Comparison of ENCODE assay signal across 28 cellular contexts in the genomic region with DNA sequence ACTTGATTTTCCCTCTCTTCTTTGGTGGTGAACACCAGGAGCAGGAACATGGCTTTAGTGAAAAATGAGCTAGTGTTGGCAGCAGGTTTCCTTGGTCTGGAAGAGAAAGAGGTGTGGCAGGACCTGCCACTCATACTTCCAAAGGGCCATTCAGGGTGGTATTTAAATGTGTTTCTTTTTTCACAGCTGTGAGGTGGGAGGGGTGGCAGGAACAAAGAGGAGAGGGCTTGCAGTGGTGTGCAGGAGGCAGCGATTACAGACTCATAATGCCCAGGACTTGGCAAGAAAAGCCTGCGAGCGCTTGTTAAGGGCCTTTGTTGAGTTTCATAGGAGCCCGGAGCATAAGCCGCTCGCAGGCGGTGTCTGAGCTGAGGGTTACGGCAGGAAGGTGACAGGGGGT. TPM values are rescaled to one million over a fixed set of nuclear protein-coding genes. Genes with fewer than 3 reads are reported as not detected.
DNase-seq lines count a peak whose midpoint lies in the region; ATAC-seq and TF ChIP-seq lines count a peak whose summit lies in the region.
"Had no signal": no experiment of that assay in that cellular context is flagged by ENCODE, and none has a peak within 500 bp of the region (broad histone marks: within the 10 kb centered on the region; RNA-seq: fewer than 3 reads in every experiment).

No MANE protein-coding gene starts in this region.

- H3K27ac ChIP-seq in ectodermal cell (ENCODE audit: insufficient read depth, low read depth, low read length, poor library complexity, severe bottlenecking) (peak overlapping the region; percentile 75), testis (peak overlapping the region; percentile 83 to 86)
- H3K27ac ChIP-seq: adrenal gland, BLaER1, cardiac muscle cell, psoas muscle, uterus had no signal

- intact Hi-C loops in testis (cut with DNase I; ENCODE audit: low total_unique reads), result no loop called here
- intact Hi-C loops in activated CD4-positive, alpha-beta T cell treated with anti-CD3 and anti-CD28 coated beads for 36 hours (cut with DNase I, micrococcal nuclease), result no loop called here

- H3K27ac Mint-ChIP-seq in activated CD4-positive, alpha-beta T cell treated with anti-CD3 and anti-CD28 coated beads for 36 hours, result no peak overlapping the region
- H3K27ac Mint-ChIP-seq: activated CD4-positive, alpha-beta T cell treated with anti-CD3 and anti-CD28 coated beads, Interleukin-2, amount 10 ng/mL, durations not matched to agents 24 days and 14 days; natural killer cell had no signal

- H3K4me3 Mint-ChIP-seq in activated CD4-positive, alpha-beta T cell treated with anti-CD3 and anti-CD28 coated beads for 36 hours, result no peak overlapping the region
- H3K4me3 Mint-ChIP-seq: activated CD4-positive, alpha-beta T cell treated with anti-CD3 and anti-CD28 coated beads, Interleukin-2, amount 10 ng/mL, durations not matched to agents 24 days and 14 days; natural killer cell had no signal

- POLR2A ChIA-PET in activated CD4-positive, alpha-beta T cell treated with anti-CD3 and anti-CD28 coated beads for 36 hours (lab: Charles Lee), result no interaction called here

- 28 to 33% methylated on average over 8 of the region's 8 CpGs for WGBS in ectodermal cell, 2 experiments
- 78 to 99% methylated on average over 8 of the region's 8 CpGs for WGBS in testis, 2 donors

- H3K9me3 ChIP-seq in ectodermal cell (ENCODE audit: control insufficient read depth, low read length) (no peaks in the 10 kb centered on the region), testis (no peaks in the 10 kb centered on the region)
- H3K9me3 ChIP-seq: adrenal gland, BLaER1, psoas muscle, uterus had no signal

- CTCF ChIA-PET in activated CD4-positive, alpha-beta T cell treated with anti-CD3 and anti-CD28 coated beads for 36 hours (lab: Charles Lee), result interaction anchor here (0.6 kb wide), 1 partner anchor 671 kb away, joined by 4 read pairs; no protein-coding TSS in a partner anchor

- no peaks in the 10 kb centered on the region for H3K36me3 ChIP-seq in ectodermal cell (ENCODE audit: control insufficient read depth, insufficient read depth, low read length)
- no peaks in the 10 kb centered on the region for H3K36me3 ChIP-seq in testis (ENCODE audit: low read depth, missing control alignments)
- H3K36me3 ChIP-seq: adrenal gland, BLaER1, cardiac muscle cell, uterus had no signal

- peak; percentile 79 for DNase-seq in NCI-H2107 treated with DMSO at 0.1 percent for 48 hours (lab: John Stamatoyannopoulos, UW; ENCODE audit: unreplicated experiment)
- DNase-seq in NCI-H2107 (lab: John Stamatoyannopoulos, UW), result no peak
- peak; percentile 90 for DNase-seq in NCI-H2227 treated with DMSO at 0.1 percent for 48 hours (lab: John Stamatoyannopoulos, UW)
- DNase-seq in testis, result peak; percentile 69
- no peak for DNase-seq in activated CD4-positive, alpha-beta T cell treated with anti-CD3 and anti-CD28 coated beads for 36 hours
- DNase-seq in T1000 (lab: John Stamatoyannopoulos, UW), result no peak
- DNase-seq: activated CD4-positive, alpha-beta T cell treated with anti-CD3 and anti-CD28 coated beads, Interleukin-2, amount 10 ng/mL, durations not matched to agents 24 days and 14 days; activated CD8-positive, alpha-beta memory T cell treated with anti-CD3 and anti-CD28 coated beads, Interleukin-2, amount 50 U/mL, for 48 hours; activated effector memory CD4-positive, alpha-beta T cell treated with Interleukin-2 at 50 U/mL for 16 hours; adrenal gland; Calu3; dermis blood vessel endothelial cell; erythroblast; mesendoderm; natural killer cell; NCI-H2171 treated with DMSO at 0.1 percent for 48 hours; psoas muscle; small intestine; stimulated activated CD4-positive, alpha-beta T cell treated with anti-CD3 and anti-CD28 coated beads, Interleukin-4, amount 100 ng/mL, for 1 hour; uterus had no signal

- ATAC-seq in activated CD4-positive, alpha-beta T cell treated with anti-CD3 and anti-CD28 coated beads for 36 hours, result no peak
- ATAC-seq in HG03135 (IDR thresholded peaks at IDR 0.05; ENCODE audit: unreplicated experiment), result no peak
- ATAC-seq: HepG2, natural killer cell had no signal

- no peak for TF ChIP-seq CTCF in testis (IDR thresholded peaks at IDR 0.05)

- H3K4me1 ChIP-seq in ectodermal cell (ENCODE audit: control insufficient read depth, insufficient read depth, low read length), result peaks cover 42% of the 10 kb centered on the region
- peaks cover 71% of the 10 kb centered on the region for H3K4me1 ChIP-seq in testis
- H3K4me1 ChIP-seq: adrenal gland, BLaER1, uterus had no signal

- no peaks in the 10 kb centered on the region for H3K27me3 ChIP-seq in ectodermal cell (ENCODE audit: control insufficient read depth, insufficient read depth, low read length, poor library complexity, severe bottlenecking)
- H3K27me3 ChIP-seq in testis, result no peaks in the 10 kb centered on the region
- H3K27me3 ChIP-seq: adrenal gland, BLaER1, uterus had no signal

- no peaks in the 10 kb centered on the region for H3K36me3 Mint-ChIP-seq in activated CD4-positive, alpha-beta T cell treated with anti-CD3 and anti-CD28 coated beads for 36 hours (ENCODE audit: low read depth)
- H3K36me3 Mint-ChIP-seq: natural killer cell had no signal

- peaks cover 4% of the 10 kb centered on the region for H3K27me3 Mint-ChIP-seq in activated CD4-positive, alpha-beta T cell treated with anti-CD3 and anti-CD28 coated beads for 36 hours

- no peaks in the 10 kb centered on the region for H3K4me1 Mint-ChIP-seq in activated CD4-positive, alpha-beta T cell treated with anti-CD3 and anti-CD28 coated beads for 36 hours
- H3K4me1 Mint-ChIP-seq: activated CD4-positive, alpha-beta T cell treated with anti-CD3 and anti-CD28 coated beads, Interleukin-2, amount 10 ng/mL, durations not matched to agents 24 days and 14 days; natural killer cell had no signal

- H3K9me3 Mint-ChIP-seq in activated CD4-positive, alpha-beta T cell treated with anti-CD3 and anti-CD28 coated beads for 36 hours (ENCODE audit: low read depth), result no peaks in the 10 kb centered on the region
- H3K9me3 Mint-ChIP-seq: activated CD4-positive, alpha-beta T cell treated with anti-CD3 and anti-CD28 coated beads, Interleukin-2, amount 10 ng/mL, durations not matched to agents 24 days and 14 days; natural killer cell had no signal

- TF ChIP-seq POLR2A in testis (IDR thresholded peaks at IDR 0.05), result no peak

- H3K4me3 ChIP-seq in ectodermal cell (ENCODE audit: insufficient read depth, low read depth, low read length) (no peak overlapping the region), testis (no peak overlapping the region)
- H3K4me3 ChIP-seq: adrenal gland, BLaER1, cardiac muscle cell, psoas muscle, uterus had no signal

RNA-seq across cellular contexts. Expression of gene WIPF3, which starts 36.8 kb away (rescaled TPM):
- 15.3 TPM for polyA plus RNA-seq in ectodermal cell (2013, experiment 1 of 4)
- polyA plus RNA-seq in ectodermal cell (2013, experiment 2 of 4), result 14.1 TPM
- polyA plus RNA-seq in ectodermal cell (2013, experiment 3 of 4), result 10.1 TPM
- 11.2 TPM for polyA plus RNA-seq in ectodermal cell (2013, experiment 4 of 4)
- total RNA-seq in testis, result 100 to 1,000 TPM in 1 of 2 donors, 10 to 100 TPM in 1; 80.7 to 110 TPM
- 42.7 TPM for polyA plus RNA-seq in testis (ENCODE audit: insufficient read depth, low read depth, low replicate concordance)
- not detected for total RNA-seq in activated CD4-positive, alpha-beta T cell treated with anti-CD3 and anti-CD28 coated beads for 36 hours
- total RNA-seq: activated CD4-positive, alpha-beta T cell treated with anti-CD3 and anti-CD28 coated beads, Interleukin-2, amount 10 ng/mL, durations not matched to agents 24 days and 14 days; H4; HepG2; M059J; natural killer cell; RPMI7951 had no signal

Comparison
In these comparisons a context has a peak if more than half of its experiments do, and no peak if none do; other contexts are left out.
1. DNase-seq: peak in NCI-H2107 treated with DMSO at 0.1 percent for 48 hours (single experiment), NCI-H2227 treated with DMSO at 0.1 percent for 48 hours (single experiment) and testis (single experiment); none in NCI-H2107 (single experiment), activated CD4-positive, alpha-beta T cell treated with anti-CD3 and anti-CD28 coated beads for 36 hours (single experiment) and T1000 (single experiment).
2. RNA of gene WIPF3, which starts 36.8 kb away (total RNA-seq): 80.7 to 110 TPM in testis; not detected in activated CD4-positive, alpha-beta T cell treated with anti-CD3 and anti-CD28 coated beads for 36 hours; every median in the first group is over 10 times any median in the second.